In genomic region chr12:68746572-68747180, GRCh38 we compare ENCODE assay signal across 8 cellular contexts. TPM values are rescaled to one million over a fixed set of nuclear protein-coding genes. Genes with fewer than 3 reads are reported as not detected.
DNase-seq lines count a peak whose midpoint lies in the region; ATAC-seq and TF ChIP-seq lines count a peak whose summit lies in the region.

No MANE protein-coding gene starts in this region.

- peak overlapping the region; percentile 93 for H3K4me2 ChIP-seq in DOHH2 (ENCODE audit: low read length)

- H3F3A ChIP-seq in DOHH2 (ENCODE audit: control insufficient read depth, insufficient read depth), result peaks cover 18% of the 10 kb centered on the region

- peak; percentile 32 for ATAC-seq in GM21576 (IDR thresholded peaks at IDR 0.05; ENCODE audit: unreplicated experiment)
- ATAC-seq in GM19328 (IDR thresholded peaks at IDR 0.05; ENCODE audit: unreplicated experiment), result no peak

- DNase-seq in SK-N-MC (ENCODE audit: low read depth, low spot score), result no peak
- DNase-seq in right atrium auricular region (ENCODE audit: low spot score), result peak; percentile 65
- DNase-seq in posterior cingulate gyrus, result peak; percentile 23 to 93 (median 57)

- peaks cover 77% of the 10 kb centered on the region for H3K36me3 ChIP-seq in DOHH2 (ENCODE audit: control insufficient read depth, low read length)
- peaks cover 43% of the 10 kb centered on the region for H3K36me3 ChIP-seq in HUES64 (ENCODE audit: insufficient read depth, low read length)
- peaks cover 6% of the 10 kb centered on the region for H3K36me3 ChIP-seq in SK-N-MC (ENCODE audit: insufficient read depth, low read length)
- no peaks in the 10 kb centered on the region for H3K36me3 ChIP-seq in right atrium auricular region

- H3K9ac ChIP-seq in HUES64 (ENCODE audit: low read depth, low read length) (peak overlapping the region; percentile 77), SK-N-MC (ENCODE audit: insufficient read length) (peak overlapping the region; percentile 84)

- no peaks in the 10 kb centered on the region for H4K20me1 ChIP-seq in DOHH2 (ENCODE audit: control insufficient read depth, insufficient read depth, low read depth, low read length)

- H3K9me2 ChIP-seq in DOHH2 (replicated peaks; ENCODE audit: control insufficient read depth, low read length), result no peaks in the 10 kb centered on the region

- H3K27ac ChIP-seq in DOHH2 (ENCODE audit: low read depth, low read length) (peak overlapping the region; percentile 84), HUES64 (ENCODE audit: low read depth, low read length) (peak overlapping the region; percentile 42; the same call in 1 of the 2 replicates), SK-N-MC (no peak overlapping the region), angular gyrus (ENCODE audit: low read depth, low read length) (peak overlapping the region; percentile 88), right atrium auricular region (peak overlapping the region; percentile 79 to 81)

- peak overlapping the region; percentile 99 for H3K4me3 ChIP-seq in DOHH2 (ENCODE audit: low read length)
- peak overlapping the region; percentile 75 for H3K4me3 ChIP-seq in HUES64 (ENCODE audit: low read length)
- H3K4me3 ChIP-seq in SK-N-MC, result peak overlapping the region; percentile 91
- peak overlapping the region; percentile 67 to 73 for H3K4me3 ChIP-seq in right atrium auricular region

- TF ChIP-seq CTCF in DOHH2 (IDR thresholded peaks at IDR 0.05; ENCODE audit: low read depth, low read length, poor library complexity, severe bottlenecking) (peak; percentile 3), right atrium auricular region (IDR thresholded peaks at IDR 0.05) (no peak)

- peaks cover 61% of the 10 kb centered on the region for H3K79me2 ChIP-seq in DOHH2 (ENCODE audit: control insufficient read depth, low read length)

- no peaks in the 10 kb centered on the region for H3K27me3 ChIP-seq in DOHH2 (ENCODE audit: control insufficient read depth, low read length)
- H3K27me3 ChIP-seq in HUES64 (ENCODE audit: insufficient read depth, low read length), result no peaks in the 10 kb centered on the region
- H3K27me3 ChIP-seq in right atrium auricular region, result no peaks in the 10 kb centered on the region

- H3K4me1 ChIP-seq in DOHH2 (ENCODE audit: control insufficient read depth, low read length) (peaks cover 57% of the 10 kb centered on the region), HUES64 (ENCODE audit: insufficient read depth, low read length) (peaks cover 9% of the 10 kb centered on the region; the same call in 1 of the 2 replicates), right atrium auricular region (peaks cover 0 to 12% of the 10 kb centered on the region in 2 donors)

- intact Hi-C loops in posterior cingulate gyrus (cut with DNase I), result loop anchor here (1.0 to 2.0 kb wide), 2 partner anchors 60 to 62 kb away; partner anchors contain the start of genes MDM2 and NUP107

- WGBS in HUES64, result 12% methylated on average over 14 of the region's 15 CpGs

- no peaks in the 10 kb centered on the region for H3K9me3 ChIP-seq in DOHH2 (ENCODE audit: control insufficient read depth, insufficient read depth, low read length)
- no peaks in the 10 kb centered on the region for H3K9me3 ChIP-seq in HUES64 (ENCODE audit: insufficient read depth, low read depth, low read length)
- no peaks in the 10 kb centered on the region for H3K9me3 ChIP-seq in SK-N-MC (ENCODE audit: low read depth, low read length)
- no peaks in the 10 kb centered on the region for H3K9me3 ChIP-seq in right atrium auricular region

RNA-seq across cellular contexts. Expression of gene SLC35E3, which starts 0.7 kb away (rescaled TPM):
- 7.4 TPM for polyA plus RNA-seq in HUES64 (2013, experiment 1 of 2)
- 4.5 TPM for polyA plus RNA-seq in HUES64 (2013, experiment 2 of 2)
- total RNA-seq in right atrium auricular region, result 1 to 10 TPM; 2.3 to 3.1 TPM

RNA-seq across cellular contexts. Expression of gene NUP107, which starts 59.9 kb away (rescaled TPM):
- polyA plus RNA-seq in HUES64 (2013, experiment 1 of 2), result 100 TPM
- 103 TPM for polyA plus RNA-seq in HUES64 (2013, experiment 2 of 2)
- total RNA-seq in right atrium auricular region, result 10 to 100 TPM; 12.6 to 14.9 TPM
